In the genomic region with DNA sequence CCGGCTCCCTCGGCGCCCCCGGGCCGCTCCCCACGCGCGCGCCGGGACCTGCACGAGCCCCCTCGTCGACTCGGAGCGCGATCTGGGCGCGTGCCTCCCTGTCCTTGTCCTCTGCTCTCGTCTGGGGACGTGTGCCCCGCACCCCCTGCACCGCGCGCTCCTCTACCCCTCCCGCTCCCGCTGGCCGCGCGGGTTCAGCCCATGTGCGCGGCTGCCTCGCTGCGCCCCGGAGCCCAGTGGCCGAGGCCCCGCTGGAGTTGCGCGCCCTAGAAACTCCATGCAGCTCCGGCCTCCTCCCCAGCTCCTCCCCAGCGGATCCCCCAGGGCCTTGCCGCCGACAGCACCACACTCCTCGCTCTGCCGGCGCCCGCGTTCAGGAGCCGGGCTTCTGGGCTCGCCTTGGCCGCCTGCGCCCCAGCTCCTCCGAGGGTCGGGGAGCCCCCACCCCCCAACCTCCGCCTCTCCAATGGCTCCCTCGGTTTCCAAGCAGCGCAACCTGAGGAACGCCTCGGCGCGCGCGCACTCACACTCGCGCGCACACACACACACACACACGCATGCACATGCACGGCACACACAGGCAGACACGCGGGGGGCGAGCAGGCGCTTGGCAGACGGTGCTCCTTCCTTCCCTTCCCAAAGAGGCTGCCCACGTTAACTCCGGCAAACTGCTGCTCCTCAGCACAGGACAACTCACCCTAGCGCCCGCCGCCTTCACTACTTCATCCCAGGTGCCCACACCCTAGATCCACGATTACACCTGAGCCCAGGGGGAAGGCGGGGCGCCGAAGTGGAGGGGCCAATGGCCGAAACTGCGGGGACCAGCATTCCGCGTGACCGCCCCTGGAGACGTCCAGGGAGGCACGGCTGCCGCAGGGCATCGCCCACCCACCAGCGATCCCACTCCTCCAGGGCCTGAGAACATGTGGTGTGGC, we compare ENCODE assay signal across 1 cellular context.
TF ChIP-seq lines count a peak whose summit lies in the region.

No MANE protein-coding gene starts in this region.

TF ChIP-seq in HepG2, 621 proteins besides CTCF, POLR2A, EP300 and RAD21 (continued from another document):
- TF ChIP-seq, protein P1, sequence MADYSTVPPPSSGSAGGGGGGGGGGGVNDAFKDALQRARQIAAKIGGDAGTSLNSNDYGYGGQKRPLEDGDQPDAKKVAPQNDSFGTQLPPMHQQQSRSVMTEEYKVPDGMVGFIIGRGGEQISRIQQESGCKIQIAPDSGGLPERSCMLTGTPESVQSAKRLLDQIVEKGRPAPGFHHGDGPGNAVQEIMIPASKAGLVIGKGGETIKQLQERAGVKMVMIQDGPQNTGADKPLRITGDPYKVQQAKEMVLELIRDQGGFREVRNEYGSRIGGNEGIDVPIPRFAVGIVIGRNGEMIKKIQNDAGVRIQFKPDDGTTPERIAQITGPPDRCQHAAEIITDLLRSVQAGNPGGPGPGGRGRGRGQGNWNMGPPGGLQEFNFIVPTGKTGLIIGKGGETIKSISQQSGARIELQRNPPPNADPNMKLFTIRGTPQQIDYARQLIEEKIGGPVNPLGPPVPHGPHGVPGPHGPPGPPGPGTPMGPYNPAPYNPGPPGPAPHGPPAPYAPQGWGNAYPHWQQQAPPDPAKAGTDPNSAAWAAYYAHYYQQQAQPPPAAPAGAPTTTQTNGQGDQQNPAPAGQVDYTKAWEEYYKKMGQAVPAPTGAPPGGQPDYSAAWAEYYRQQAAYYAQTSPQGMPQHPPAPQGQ (CRISPR knock-in tag; IDR thresholded peaks at IDR 0.05; ENCODE audit: borderline replicate concordance) = no peak
- no peak for TF ChIP-seq ZNF616 (CRISPR knock-in tag; IDR thresholded peaks at IDR 0.05; ENCODE audit: low read depth)
- TF ChIP-seq, protein P2, sequence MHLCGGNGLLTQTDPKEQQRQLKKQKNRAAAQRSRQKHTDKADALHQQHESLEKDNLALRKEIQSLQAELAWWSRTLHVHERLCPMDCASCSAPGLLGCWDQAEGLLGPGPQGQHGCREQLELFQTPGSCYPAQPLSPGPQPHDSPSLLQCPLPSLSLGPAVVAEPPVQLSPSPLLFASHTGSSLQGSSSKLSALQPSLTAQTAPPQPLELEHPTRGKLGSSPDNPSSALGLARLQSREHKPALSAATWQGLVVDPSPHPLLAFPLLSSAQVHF (CRISPR knock-in tag; IDR thresholded peaks at IDR 0.05) = no peak
- TF ChIP-seq FOXK1 (CRISPR knock-in tag; IDR thresholded peaks at IDR 0.05; ENCODE audit: borderline replicate concordance, low read depth) = no peak
- TF ChIP-seq ZNF383 (CRISPR knock-in tag; IDR thresholded peaks at IDR 0.05; ENCODE audit: borderline replicate concordance) = no peak
- no peak for TF ChIP-seq NR2F2 (IDR thresholded peaks at IDR 0.05; ENCODE audit: borderline replicate concordance, low read depth)
- TF ChIP-seq, protein P3, sequence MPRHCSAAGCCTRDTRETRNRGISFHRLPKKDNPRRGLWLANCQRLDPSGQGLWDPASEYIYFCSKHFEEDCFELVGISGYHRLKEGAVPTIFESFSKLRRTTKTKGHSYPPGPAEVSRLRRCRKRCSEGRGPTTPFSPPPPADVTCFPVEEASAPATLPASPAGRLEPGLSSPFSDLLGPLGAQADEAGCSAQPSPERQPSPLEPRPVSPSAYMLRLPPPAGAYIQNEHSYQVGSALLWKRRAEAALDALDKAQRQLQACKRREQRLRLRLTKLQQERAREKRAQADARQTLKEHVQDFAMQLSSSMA (CRISPR knock-in tag; IDR thresholded peaks at IDR 0.05) = no peak
- no peak for TF ChIP-seq ZNF326 (CRISPR knock-in tag; IDR thresholded peaks at IDR 0.05; ENCODE audit: borderline replicate concordance)
